Comparison of ENCODE assay signal across 8 cellular contexts in genomic region chr9:75265525-75265972, GRCh38.
A peak's percentile ranks its signal among the peaks of the same experiment; 100 is the strongest.
DNase-seq lines count a peak whose midpoint lies in the region; ATAC-seq, FAIRE-seq and TF ChIP-seq lines count a peak whose summit lies in the region.

No MANE protein-coding gene starts in this region.

- no peak overlapping the region for H2AK5ac ChIP-seq in H1 (ENCODE audit: low read depth, low read length)

- H3K4me3 ChIP-seq in H1 (ENCODE audit: extremely low read depth in 1 of 4, insufficient read depth in 2 of 4, low read depth in 3 of 4, low read length in 4 of 4) (no peak overlapping the region), mucosa of descending colon (no peak overlapping the region)

- no peaks in the 10 kb centered on the region for H3K23me2 ChIP-seq in H1 (ENCODE audit: low read depth, low read length)

- H3K4me1 ChIP-seq in H1 (replicated peaks in 1 of 4; ENCODE audit: control insufficient read depth in 3 of 4, insufficient read depth in 4 of 4, low read length in 3 of 4): no peaks in the 10 kb centered on the region
- peaks cover 4% of the 10 kb centered on the region for H3K4me1 ChIP-seq in mucosa of descending colon (ENCODE audit: low read depth)

- H4K5ac ChIP-seq in H1 (ENCODE audit: insufficient read length, low read depth, low read length): no peak overlapping the region

- H2BK20ac ChIP-seq in H1 (ENCODE audit: low read length): no peak overlapping the region; the same call in 1 of the 2 replicates

- no peak overlapping the region for H3K27ac Mint-ChIP-seq in activated CD4-positive, alpha-beta T cell treated with anti-CD3 and anti-CD28 coated beads for 36 hours

- no peak overlapping the region for H4K91ac ChIP-seq in H1 (replicated peaks; ENCODE audit: insufficient read length, low read length)

- no peaks in the 10 kb centered on the region for H3K27me3 ChIP-seq in H1 (replicated peaks in 1 of 4; ENCODE audit: control insufficient read depth in 3 of 4, extremely low read depth in 1 of 4, insufficient read depth in 3 of 4, low read length in 3 of 4)

- intact Hi-C loops in activated CD4-positive, alpha-beta T cell treated with anti-CD3 and anti-CD28 coated beads for 36 hours (cut with DNase I, micrococcal nuclease): loop anchor here (1.0 to 10.0 kb wide), 5 partner anchors 589 to 1437 kb away; no protein-coding TSS in a partner anchor
- intact Hi-C loops in mucosa of descending colon (cut with DNase I, micrococcal nuclease): loop anchor here in 1 of 2 donors (5.0 kb wide), 1 partner anchor 592 kb away; no protein-coding TSS in a partner anchor

- H3K4ac ChIP-seq in H1 (replicated peaks; ENCODE audit: insufficient read length, low read depth, low read length): no peak overlapping the region

- no peak for TF ChIP-seq EP300 in H1 (IDR thresholded peaks at IDR 0.05; ENCODE audit: borderline replicate concordance in 1 of 2, low read depth in 2 of 2, low read length in 2 of 2)

- peak; percentile 85 to 87 for TF ChIP-seq RAD21 in H1 (IDR thresholded peaks at IDR 0.05 in 1 of 2, conservative IDR thresholded peaks at IDR 0.05 in 1 of 2; ENCODE audit: low read depth in 2 of 2, low read length in 2 of 2)

- no peaks in the 10 kb centered on the region for H3K79me1 ChIP-seq in H1 (ENCODE audit: low read depth, low read length)

- CTCF ChIA-PET in activated CD4-positive, alpha-beta T cell treated with anti-CD3 and anti-CD28 coated beads for 36 hours (lab: Charles Lee): interaction anchor here (0.6 to 1.8 kb wide), 14 partner anchors 17 to 1135 kb away, joined by 3 to 9 read pairs (median 3); no protein-coding TSS in a partner anchor
- CTCF ChIA-PET in H1 (lab: Charles Lee; ENCODE audit: partially characterized antibody): interaction anchor here (0.7 to 2.6 kb wide), 31 partner anchors 9 to 1090 kb away, joined by 3 to 22 read pairs (median 4); no protein-coding TSS in a partner anchor

- no peak overlapping the region for H2BK12ac ChIP-seq in H1 (ENCODE audit: low read depth, low read length)

- DNase-seq in NCI-H2029 (lab: John Stamatoyannopoulos, UW) (peak; percentile 28), H1 (ENCODE audit: low read depth in 1 of 2, low spot score in 2 of 2) (peak; percentile 7 to 70), mucosa of descending colon (peak in 1 of 3 donors; percentile 81), superior temporal gyrus (ENCODE audit: extremely low spot score) (peak; percentile 85)
- peak; percentile 69 for DNase-seq in activated CD4-positive, alpha-beta T cell treated with anti-CD3 and anti-CD28 coated beads for 36 hours

- peak; percentile 79 for ATAC-seq in HG02678 (IDR thresholded peaks at IDR 0.05; ENCODE audit: unreplicated experiment)
- ATAC-seq in activated CD4-positive, alpha-beta T cell treated with anti-CD3 and anti-CD28 coated beads for 36 hours: peak; percentile 60
- ATAC-seq in mucosa of descending colon: peak; percentile 68

- POLR2A ChIA-PET in activated CD4-positive, alpha-beta T cell treated with anti-CD3 and anti-CD28 coated beads for 36 hours (lab: Charles Lee): no interaction called here
- POLR2A ChIA-PET in H1 (lab: Charles Lee; ENCODE audit: partially characterized antibody): no interaction called here

- H3K14ac ChIP-seq in H1 (ENCODE audit: insufficient read length): no peak overlapping the region

- H3K36me3 ChIP-seq in H1 (ENCODE audit: control insufficient read depth in 2 of 4, insufficient read depth in 4 of 4, low read length in 3 of 4): no peaks in the 10 kb centered on the region
- H3K36me3 ChIP-seq in mucosa of descending colon (ENCODE audit: low read depth): no peaks in the 10 kb centered on the region

- H2AFZ ChIP-seq in H1 (ENCODE audit: low read length): no peak overlapping the region

- H3K4me3 Mint-ChIP-seq in activated CD4-positive, alpha-beta T cell treated with anti-CD3 and anti-CD28 coated beads for 36 hours: no peak overlapping the region

- H2BK120ac ChIP-seq in H1 (replicated peaks; ENCODE audit: low read depth, low read length): no peak overlapping the region

- no peak for TF ChIP-seq POLR2A in H1 (IDR thresholded peaks at IDR 0.05; ENCODE audit: control extremely low read depth in 1 of 2, low read depth in 2 of 2, low read length in 2 of 2)

- H3K79me2 ChIP-seq in H1 (ENCODE audit: control insufficient read depth in 1 of 2, insufficient read depth in 2 of 2, low read length in 2 of 2): no peaks in the 10 kb centered on the region

- no peak overlapping the region for H3K27ac ChIP-seq in H1 (ENCODE audit: low read depth, low read length)

- TF ChIP-seq CTCF in GM12801 (IDR thresholded peaks at IDR 0.05; ENCODE audit: extremely low read depth, insufficient read length) (peak; percentile 47), H1 (IDR thresholded peaks at IDR 0.05; ENCODE audit: control extremely low read depth in 1 of 3, insufficient read depth in 1 of 3, low read depth in 1 of 3, low read length in 3 of 3) (peak in 2 of 3 experiments; percentile 60 to 69; a peak in 3 of 4 replicates), mucosa of descending colon (IDR thresholded peaks at IDR 0.05) (peak; percentile 61)

- H3K9me3 Mint-ChIP-seq in activated CD4-positive, alpha-beta T cell treated with anti-CD3 and anti-CD28 coated beads for 36 hours (ENCODE audit: low read depth): no peaks in the 10 kb centered on the region

- FAIRE-seq in A204.1 (lab: Jason Lieb, UNC) (peak; percentile 81), H1 (lab: Jason Lieb, UNC) (peak; percentile 39)

- no peaks in the 10 kb centered on the region for H3K4me1 Mint-ChIP-seq in activated CD4-positive, alpha-beta T cell treated with anti-CD3 and anti-CD28 coated beads for 36 hours

- no peak overlapping the region for H3K9ac ChIP-seq in H1 (replicated peaks in 1 of 4; ENCODE audit: extremely low read depth in 1 of 4, low read depth in 3 of 4, low read length in 3 of 4)

- no peak overlapping the region for H3K4me2 ChIP-seq in H1 (ENCODE audit: insufficient read depth in 1 of 2, low read depth in 2 of 2, low read length in 2 of 2)

- H3K23ac ChIP-seq in H1 (ENCODE audit: insufficient read length): no peak overlapping the region

- no peaks in the 10 kb centered on the region for H3K27me3 Mint-ChIP-seq in activated CD4-positive, alpha-beta T cell treated with anti-CD3 and anti-CD28 coated beads for 36 hours

- H3K18ac ChIP-seq in H1 (ENCODE audit: extremely low read depth, low read length): no peak overlapping the region

- no peak overlapping the region for H4K8ac ChIP-seq in H1 (ENCODE audit: extremely low read depth, insufficient read depth, low read length)

- WGBS in H1 (ENCODE audit: extremely low coverage in 1 of 2, insufficient coverage in 1 of 2, insufficient read length in 1 of 2, insufficient replicate concordance in 2 of 2, low coverage in 1 of 2, low lambda C conversion rate in 2 of 2, missing lambda C conversion rate in 1 of 2), 2 experiments: 52% methylated on average over 3 of the region's 3 CpGs; no CpG with 5 or more reads in 1 of the 2 experiments

- no peak overlapping the region for H3K56ac ChIP-seq in H1 (replicated peaks; ENCODE audit: insufficient read length, low read depth, low read length)

- H3K9me3 ChIP-seq in H1 (ENCODE audit: insufficient read depth in 2 of 2, low read depth in 1 of 2, low read length in 1 of 2) (peaks cover 0 to 6% of the 10 kb centered on the region in 2 experiments; a peak in 2 of 4 replicates), mucosa of descending colon (no peaks in the 10 kb centered on the region)

- H3K36me3 Mint-ChIP-seq in activated CD4-positive, alpha-beta T cell treated with anti-CD3 and anti-CD28 coated beads for 36 hours (ENCODE audit: low read depth): no peaks in the 10 kb centered on the region

- no peak overlapping the region for H2BK15ac ChIP-seq in H1 (ENCODE audit: low read length)

- no peaks in the 10 kb centered on the region for H4K20me1 ChIP-seq in H1 (replicated peaks in 1 of 2; ENCODE audit: control insufficient read depth in 1 of 2, insufficient read depth in 2 of 2, low read length in 2 of 2)

- no peak overlapping the region for H2BK5ac ChIP-seq in H1 (ENCODE audit: low read depth, low read length)

TF ChIP-seq in H1, 55 proteins besides CTCF, POLR2A, EP300 and RAD21:
- TF ChIP-seq RBBP5 (IDR thresholded peaks at IDR 0.05; ENCODE audit: borderline replicate concordance, low read depth, low read length) (no peak), SUZ12 (IDR thresholded peaks at IDR 0.05; ENCODE audit: low read length) (no peak), SIRT6 (IDR thresholded peaks at IDR 0.05; ENCODE audit: low read length) (no peak), GTF2F1 (IDR thresholded peaks at IDR 0.05; ENCODE audit: borderline replicate concordance, low read depth, low read length) (no peak), NANOG (IDR thresholded peaks at IDR 0.05; ENCODE audit: insufficient read depth, low read depth, low read length, poor library complexity, severe bottlenecking) (no peak), KDM4A (IDR thresholded peaks at IDR 0.05; ENCODE audit: low read depth, low read length, severe bottlenecking) (no peak), TAF1 (IDR thresholded peaks at IDR 0.05; ENCODE audit: low read depth, low read length) (no peak), POU5F1 (IDR thresholded peaks at IDR 0.05; ENCODE audit: low read depth, low read length) (no peak), CHD1 (IDR thresholded peaks at IDR 0.05; ENCODE audit: low read depth, low read length) (no peak), CREB1 (IDR thresholded peaks at IDR 0.05) (no peak), TBP (IDR thresholded peaks at IDR 0.05; ENCODE audit: low read depth, low read length) (no peak), HDAC6 (IDR thresholded peaks at IDR 0.05; ENCODE audit: low read depth, low read length) (no peak)
- TF ChIP-seq, protein P1, sequence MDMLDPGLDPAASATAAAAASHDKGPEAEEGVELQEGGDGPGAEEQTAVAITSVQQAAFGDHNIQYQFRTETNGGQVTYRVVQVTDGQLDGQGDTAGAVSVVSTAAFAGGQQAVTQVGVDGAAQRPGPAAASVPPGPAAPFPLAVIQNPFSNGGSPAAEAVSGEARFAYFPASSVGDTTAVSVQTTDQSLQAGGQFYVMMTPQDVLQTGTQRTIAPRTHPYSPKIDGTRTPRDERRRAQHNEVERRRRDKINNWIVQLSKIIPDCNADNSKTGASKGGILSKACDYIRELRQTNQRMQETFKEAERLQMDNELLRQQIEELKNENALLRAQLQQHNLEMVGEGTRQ (IDR thresholded peaks at IDR 0.05; ENCODE audit: low read length): no peak
- TF ChIP-seq, protein P2, sequence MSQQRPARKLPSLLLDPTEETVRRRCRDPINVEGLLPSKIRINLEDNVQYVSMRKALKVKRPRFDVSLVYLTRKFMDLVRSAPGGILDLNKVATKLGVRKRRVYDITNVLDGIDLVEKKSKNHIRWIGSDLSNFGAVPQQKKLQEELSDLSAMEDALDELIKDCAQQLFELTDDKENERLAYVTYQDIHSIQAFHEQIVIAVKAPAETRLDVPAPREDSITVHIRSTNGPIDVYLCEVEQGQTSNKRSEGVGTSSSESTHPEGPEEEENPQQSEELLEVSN (IDR thresholded peaks at IDR 0.05): no peak
